Comparison of ENCODE assay signal across 22 cellular contexts in the genomic region with DNA sequence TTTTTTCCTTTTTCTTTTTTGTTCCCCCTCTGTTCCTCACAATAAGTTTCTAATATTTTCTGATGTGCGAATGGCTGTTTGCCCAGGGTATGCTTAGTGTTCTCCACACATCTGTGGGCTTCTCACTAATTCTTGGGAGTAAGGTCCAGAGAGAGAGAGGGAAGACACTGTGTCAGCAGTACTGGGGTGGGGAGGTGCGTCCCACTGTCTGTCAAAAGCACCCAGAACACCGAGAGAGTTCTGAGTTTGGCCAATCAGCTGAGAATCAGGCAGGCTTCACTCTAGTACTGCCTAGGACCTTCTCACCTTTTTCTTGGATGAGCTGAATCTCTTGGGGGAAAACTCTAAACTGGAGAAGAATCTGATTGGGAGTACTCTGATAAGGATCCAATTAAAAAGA.
DNase-seq lines count a peak whose midpoint lies in the region; ATAC-seq, FAIRE-seq and TF ChIP-seq lines count a peak whose summit lies in the region.
"Had no signal": no experiment of that assay in that cellular context is flagged by ENCODE, and none has a peak within 500 bp of the region (broad histone marks: within the 10 kb centered on the region; RNA-seq: fewer than 3 reads in every experiment).

No MANE protein-coding gene starts in this region.

- H3K4me1 ChIP-seq in IMR-90 (ENCODE audit: control insufficient read depth, insufficient read depth, low read length) (peaks cover 9% of the 10 kb centered on the region), endocrine pancreas (ENCODE audit: control insufficient read depth, insufficient read depth, low read length) (peaks cover 52% of the 10 kb centered on the region), mesenchymal stem cell (ENCODE audit: control insufficient read depth, insufficient read depth, low read depth, low read length) (peaks cover 1% of the 10 kb centered on the region), stomach (peaks cover 0 to 69% (median 39%) of the 10 kb centered on the region in 4 donors)

- intact Hi-C loops in IMR-90 (cut with micrococcal nuclease) (no loop called here), stomach (cut with DNase I; ENCODE audit: low total_unique reads) (no loop called here)

- no peak overlapping the region for H4K5ac ChIP-seq in IMR-90 (ENCODE audit: low read depth, low read length)

- H3K18ac ChIP-seq in IMR-90 (ENCODE audit: low read depth, low read length): no peak overlapping the region
- peak overlapping the region in 1 of 2 experiments; percentile 11 for H3K18ac ChIP-seq in mesenchymal stem cell (ENCODE audit: low read depth in 1 of 2, low read length in 2 of 2)

- no peak overlapping the region for H3K14ac ChIP-seq in IMR-90 (replicated peaks; ENCODE audit: low read depth, low read length)
- no peak overlapping the region for H3K14ac ChIP-seq in mesenchymal stem cell (ENCODE audit: low read length in 2 of 2)

- DNase-seq in IMR-90 (no peak), mesenchymal stem cell (no peak), brain microvascular endothelial cell (no peak), urothelium cell line (ENCODE audit: low spot score) (no peak), COLO668 (lab: John Stamatoyannopoulos, UW; ENCODE audit: unreplicated experiment) (no peak), stomach (no peak)
- DNase-seq: activated CD4-positive, alpha-beta T cell treated with anti-CD3 and anti-CD28 coated beads for 1 hour; activated gamma-delta T cell treated with Interleukin-2 at 50 U/mL for 16 hours; activated naive CD8-positive, alpha-beta T cell treated with anti-CD3 and anti-CD28 coated beads, Interleukin-2, amount 50 U/mL, for 24 hours; CD4-positive, alpha-beta T cell; DMS153; GDM1; mesendoderm; NCI-H1436 treated with DMSO at 0.1 percent for 48 hours; NCI-H510A treated with DMSO at 0.1 percent for 48 hours; stimulated activated CD4-positive, alpha-beta T cell treated with anti-CD3 and anti-CD28 coated beads, Interleukin-4, amount 100 ng/mL, for 1 hour had no signal

- TF ChIP-seq POLR2A in IMR-90 (IDR thresholded peaks at IDR 0.05; ENCODE audit: low read depth, low read length) (no peak), stomach (IDR thresholded peaks at IDR 0.05) (no peak)

- in situ Hi-C loops in IMR-90 (cut with MboI; ENCODE audit: low sequenced_read_pairs): no loop called here
- in situ Hi-C loops in brain microvascular endothelial cell (cut with HindIII; ENCODE audit: low pct_ligation_motif_present, low sequenced_read_pairs): no loop called here

- H3K9ac ChIP-seq in IMR-90 (ENCODE audit: low read depth, low read length) (no peak overlapping the region), endocrine pancreas (ENCODE audit: control insufficient read depth, insufficient read depth, low read length) (no peak overlapping the region), mesenchymal stem cell (ENCODE audit: low read length) (no peak overlapping the region)

- no CpG with 5 or more reads among the region's 3 CpGs for WGBS in IMR-90 (ENCODE audit: extremely low coverage in 2 of 2, insufficient read length in 1 of 2), 2 experiments
- WGBS in mesenchymal stem cell: 100% methylated on average over 3 of the region's 3 CpGs
- WGBS in stomach, 5 donors: 74 to 88% (median 86%) methylated on average over 3 of the region's 3 CpGs

- H3K56ac ChIP-seq in IMR-90 (ENCODE audit: extremely low read depth, insufficient read depth, low read length): no peak overlapping the region

- no peak for ATAC-seq in IMR-90 (ENCODE audit: low read depth)
- ATAC-seq: activated naive CD8-positive, alpha-beta T cell treated with anti-CD3 and anti-CD28 coated beads, Interleukin-2, amount 50 U/mL, for 24 hours; stimulated activated memory B cell treated with anti-CD40 and anti-IgM and Interleukin-4, amounts not matched to agents 10 μg/mL and 1 μg/mL and 100 μg/mL, for 72 hours had no signal

- no peak overlapping the region for H3K23ac ChIP-seq in IMR-90 (ENCODE audit: low read depth, low read length)
- H3K23ac ChIP-seq in mesenchymal stem cell (ENCODE audit: low read length in 2 of 2): no peak overlapping the region

- H2BK15ac ChIP-seq in IMR-90 (ENCODE audit: low read depth, low read length): no peak overlapping the region
- no peak overlapping the region for H2BK15ac ChIP-seq in mesenchymal stem cell (ENCODE audit: low read depth, poor library complexity, severe bottlenecking)

- no peak overlapping the region for H2AK5ac ChIP-seq in IMR-90 (ENCODE audit: low read depth, low read length)
- H2AK5ac ChIP-seq in mesenchymal stem cell (ENCODE audit: low read length, severe bottlenecking): no peak overlapping the region

- peaks cover 11% of the 10 kb centered on the region; the same call in 1 of the 2 replicates for H3K9me1 ChIP-seq in IMR-90 (ENCODE audit: insufficient read depth, low read length)

- H2AFZ ChIP-seq in IMR-90 (replicated peaks; ENCODE audit: low read length, poor library complexity) (no peak overlapping the region), mesenchymal stem cell (ENCODE audit: low read depth, low read length) (no peak overlapping the region)

- H3K36me3 ChIP-seq in IMR-90 (ENCODE audit: control insufficient read depth, insufficient read depth, low read length) (peaks cover 53% of the 10 kb centered on the region), endocrine pancreas (ENCODE audit: control insufficient read depth, insufficient read depth, low read length) (peaks cover 3% of the 10 kb centered on the region), mesenchymal stem cell (ENCODE audit: control insufficient read depth in 1 of 2, insufficient read depth in 2 of 2, low read depth in 1 of 2, low read length in 2 of 2) (peaks cover 8 to 84% of the 10 kb centered on the region in 2 experiments), brain microvascular endothelial cell (replicated peaks) (peaks cover 36% of the 10 kb centered on the region), stomach (peaks cover 11 to 81% (median 59%) of the 10 kb centered on the region in 4 donors)

- POLR2A ChIA-PET in IMR-90 (lab: Charles Lee; ENCODE audit: unreplicated experiment): no interaction called here

- H2BK120ac ChIP-seq in IMR-90 (ENCODE audit: low read depth, low read length) (no peak overlapping the region), mesenchymal stem cell (ENCODE audit: low read depth, low read length) (no peak overlapping the region)

- no TSS peak for BruUV-seq in IMR-90 (replicated peaks; lab: Mats Ljungman, UMichigan)

- H3K79me1 ChIP-seq in IMR-90 (ENCODE audit: low read depth in 1 of 2, low read length in 2 of 2): peaks cover 17 to 69% of the 10 kb centered on the region in 2 experiments
- H3K79me1 ChIP-seq in mesenchymal stem cell (replicated peaks; ENCODE audit: low read length, poor library complexity, severe bottlenecking): peaks cover 19% of the 10 kb centered on the region

- H4K91ac ChIP-seq in IMR-90 (ENCODE audit: insufficient read depth, low read depth, low read length) (no peak overlapping the region), mesenchymal stem cell (ENCODE audit: low read length) (no peak overlapping the region)

- no peak for TF ChIP-seq RAD21 in IMR-90 (IDR thresholded peaks at IDR 0.05; ENCODE audit: low read length)

- no peak for FAIRE-seq in urothelium cell line (lab: Jason Lieb, UNC)

- peaks cover 28% of the 10 kb centered on the region; the same call in 1 of the 2 replicates for H4K20me1 ChIP-seq in IMR-90 (ENCODE audit: insufficient read depth, low read length)

- H3K4me2 ChIP-seq in IMR-90 (ENCODE audit: low read depth, low read length) (no peak overlapping the region), mesenchymal stem cell (ENCODE audit: low read length, poor library complexity, severe bottlenecking) (no peak overlapping the region)

- H3K27me3 ChIP-seq in IMR-90 (ENCODE audit: control insufficient read depth, insufficient read depth, low read length) (no peaks in the 10 kb centered on the region), endocrine pancreas (ENCODE audit: control insufficient read depth, insufficient read depth, low read length) (no peaks in the 10 kb centered on the region), mesenchymal stem cell (ENCODE audit: control insufficient read depth in 1 of 2, insufficient read depth in 1 of 2, low read length in 2 of 2) (no peaks in the 10 kb centered on the region), brain microvascular endothelial cell (replicated peaks) (no peaks in the 10 kb centered on the region), stomach (no peaks in the 10 kb centered on the region)
- H3K27me3 ChIP-seq: MG63, tibial nerve had no signal

- H3K4me3 ChIP-seq in IMR-90 (ENCODE audit: insufficient read depth, low read depth, low read length): no peak overlapping the region
- peak overlapping the region; percentile 20 for H3K4me3 ChIP-seq in endocrine pancreas (ENCODE audit: control insufficient read depth, insufficient read depth, low read length)
- H3K4me3 ChIP-seq in mesenchymal stem cell (ENCODE audit: insufficient read depth in 1 of 2, low read depth in 1 of 2, low read length in 2 of 2): peak overlapping the region in 1 of 2 experiments; percentile 28
- no peak overlapping the region for H3K4me3 ChIP-seq in brain microvascular endothelial cell (ENCODE audit: low read depth, low read length)
- no peak overlapping the region for H3K4me3 ChIP-seq in stomach
- H3K4me3 ChIP-seq: coronary artery, MG63, tibial nerve had no signal

- no peak overlapping the region for H2BK20ac ChIP-seq in IMR-90 (ENCODE audit: low read depth, low read length)

- dilution Hi-C loops in IMR-90 (cut with HindIII; ENCODE audit: low sequenced_read_pairs, unreplicated experiment): no loop called here

- no peak for TF ChIP-seq EP300 in stomach (IDR thresholded peaks at IDR 0.05)

- peak overlapping the region; percentile 51; the same call in 1 of the 2 replicates for H3K27ac ChIP-seq in C4-2B
- peak overlapping the region; percentile 69; the same call in 1 of the 2 replicates for H3K27ac ChIP-seq in IMR-90 (ENCODE audit: insufficient read depth, low read length)
- H3K27ac ChIP-seq in mesenchymal stem cell (ENCODE audit: low read length, poor library complexity, severe bottlenecking): no peak overlapping the region
- no peak overlapping the region for H3K27ac ChIP-seq in brain microvascular endothelial cell
- H3K27ac ChIP-seq in stomach: peak overlapping the region in 2 of 5 donors; percentile 3 to 21
- H3K27ac ChIP-seq: coronary artery had no signal

- H2BK12ac ChIP-seq in mesenchymal stem cell (ENCODE audit: low read length in 2 of 2): peak overlapping the region in 1 of 2 experiments; percentile 15

- H4K8ac ChIP-seq in IMR-90 (ENCODE audit: low read depth in 2 of 2, low read length in 2 of 2): no peak overlapping the region; a peak in 1 of 4 replicates
- peak overlapping the region; percentile 41 for H4K8ac ChIP-seq in mesenchymal stem cell (ENCODE audit: low read length)

- TF ChIP-seq CTCF in C4-2B (conservative IDR thresholded peaks at IDR 0.05): no peak
- no peak for TF ChIP-seq CTCF in IMR-90 (conservative IDR thresholded peaks at IDR 0.05; ENCODE audit: low read depth, low read length)
- TF ChIP-seq CTCF in brain microvascular endothelial cell (IDR thresholded peaks at IDR 0.05; ENCODE audit: low read depth, low read length, missing control alignments): no peak
- no peak for TF ChIP-seq CTCF in stomach (IDR thresholded peaks at IDR 0.05)

- no peak overlapping the region for H2AK9ac ChIP-seq in IMR-90 (replicated peaks; ENCODE audit: low read depth, low read length, poor library complexity)

- H3K4ac ChIP-seq in IMR-90 (ENCODE audit: low read depth, low read length): no peak overlapping the region
- no peak overlapping the region for H3K4ac ChIP-seq in mesenchymal stem cell (ENCODE audit: low read depth in 1 of 2, low read length in 2 of 2)

- CTCF ChIA-PET in IMR-90 (lab: Yijun Ruan, JAX): interaction anchor here (1.1 kb wide), 1 partner anchor 244 kb away, joined by 3 read pairs; no protein-coding TSS in a partner anchor

- no peaks in the 10 kb centered on the region for H3K9me3 ChIP-seq in IMR-90 (ENCODE audit: control insufficient read depth, insufficient read depth, low read length)
- H3K9me3 ChIP-seq in endocrine pancreas (ENCODE audit: control insufficient read depth, low read length): no peaks in the 10 kb centered on the region
- no peaks in the 10 kb centered on the region for H3K9me3 ChIP-seq in mesenchymal stem cell (ENCODE audit: control insufficient read depth, low read length)
- H3K9me3 ChIP-seq in stomach: no peaks in the 10 kb centered on the region
- H3K9me3 ChIP-seq: MG63, tibial nerve had no signal

- H2BK5ac ChIP-seq in IMR-90 (ENCODE audit: low read depth, low read length, poor library complexity, severe bottlenecking) (peak overlapping the region; percentile 18), mesenchymal stem cell (ENCODE audit: low read depth, low read length, poor library complexity, severe bottlenecking) (no peak overlapping the region)

Comparison
In these comparisons a context has a peak if more than half of its experiments do, and no peak if none do; other contexts are left out.
1. H3K27ac ChIP-seq: peak in C4-2B (single experiment) and IMR-90 (single experiment); none in mesenchymal stem cell (single experiment) and brain microvascular endothelial cell (single experiment).